ENCODE assay signal across 13 cellular contexts in genomic region chr6:89270951-89271721, GRCh38. TPM values are rescaled to one million over a fixed set of nuclear protein-coding genes. Genes with fewer than 3 reads are reported as not detected.
DNase-seq lines count a peak whose midpoint lies in the region; ATAC-seq and TF ChIP-seq lines count a peak whose summit lies in the region.
"Had no signal": no experiment of that assay in that cellular context is flagged by ENCODE, and none has a peak within 500 bp of the region (broad histone marks: within the 10 kb centered on the region; RNA-seq: fewer than 3 reads in every experiment).

No MANE protein-coding gene starts in this region.

- H3K9me3 Mint-ChIP-seq in activated B cell treated with CpG ODN at 0.5 μM for 24 hours: no peaks in the 10 kb centered on the region
- H3K9me3 Mint-ChIP-seq: CD4-positive, CD25-positive, alpha-beta regulatory T cell; nephron; T-helper 1 cell treated with Interleukin-12 subunit alpha and Interleukin-12 subunit beta and Interleukin-4 antibody, amounts not matched to agents 30 μg/mL and 1 μg/mL, for 36 hours had no signal

- CTCF ChIA-PET in GM10248 (lab: Yijun Ruan, JAX) (interaction anchor here (0.8 to 3.2 kb wide), 10 partner anchors 10 to 142 kb away, joined by 3 to 30 read pairs (median 4); no protein-coding TSS in a partner anchor), activated B cell treated with CpG ODN at 0.5 μM for 24 hours (lab: Charles Lee) (interaction anchor here (1.1 to 1.2 kb wide), 2 partner anchors 11 to 13 kb away, joined by 3 read pairs; no protein-coding TSS in a partner anchor)

- DNase-seq in GM10248 (ENCODE audit: extremely low spot score): peak; percentile 52
- peak; percentile 30 for DNase-seq in GM20000 (ENCODE audit: low spot score)
- no peak for DNase-seq in activated B cell treated with CpG ODN at 0.5 μM for 24 hours
- DNase-seq in activated CD4-positive, alpha-beta T cell treated with anti-CD3 and anti-CD28 coated beads for 4 hours: no peak
- no peak for DNase-seq in cerebellar nuclear complex (lab: John Stamatoyannopoulos, UW)
- no peak for DNase-seq in colonic mucosa
- no peak for DNase-seq in NCI-H2196 (lab: John Stamatoyannopoulos, UW; ENCODE audit: unreplicated experiment)
- DNase-seq: CD4-positive, CD25-positive, alpha-beta regulatory T cell; cortex of kidney had no signal

- no peaks in the 10 kb centered on the region for H3K27me3 ChIP-seq in colonic mucosa

- no peaks in the 10 kb centered on the region for H3K36me3 ChIP-seq in colonic mucosa
- H3K36me3 ChIP-seq: thoracic aorta had no signal

- H3K9me3 ChIP-seq in colonic mucosa: no peaks in the 10 kb centered on the region
- H3K9me3 ChIP-seq: thoracic aorta had no signal

- no peak overlapping the region for H3K4me3 ChIP-seq in colonic mucosa
- H3K4me3 ChIP-seq: thoracic aorta had no signal

- H3K27ac ChIP-seq in colonic mucosa: no peak overlapping the region
- H3K27ac ChIP-seq: thoracic aorta had no signal

- no peaks in the 10 kb centered on the region for H3K4me1 ChIP-seq in colonic mucosa

- H3K4me3 Mint-ChIP-seq in activated B cell treated with CpG ODN at 0.5 μM for 24 hours: peak overlapping the region; percentile 26
- H3K4me3 Mint-ChIP-seq: CD4-positive, CD25-positive, alpha-beta regulatory T cell; nephron; T-helper 1 cell treated with Interleukin-12 subunit alpha and Interleukin-12 subunit beta and Interleukin-4 antibody, amounts not matched to agents 30 μg/mL and 1 μg/mL, for 36 hours had no signal

- H3K4me1 Mint-ChIP-seq in activated B cell treated with CpG ODN at 0.5 μM for 24 hours: peaks cover 15% of the 10 kb centered on the region
- H3K4me1 Mint-ChIP-seq: nephron had no signal

- POLR2A ChIA-PET in GM10248 (lab: Yijun Ruan, JAX) (interaction anchor here (0.6 kb wide), 2 partner anchors 86 to 190 kb away, joined by 3 read pairs; partner anchors contain the start of gene PNRC1), activated B cell treated with CpG ODN at 0.5 μM for 24 hours (lab: Charles Lee) (interaction anchor here (0.6 kb wide), 1 partner anchor 32 kb away, joined by 3 read pairs; no protein-coding TSS in a partner anchor)

- no peak overlapping the region for H3K9ac ChIP-seq in colonic mucosa (ENCODE audit: low read depth in 2 of 2, low read length in 2 of 2)

- H3K27ac Mint-ChIP-seq in activated B cell treated with CpG ODN at 0.5 μM for 24 hours: no peak overlapping the region
- H3K27ac Mint-ChIP-seq: CD4-positive, CD25-positive, alpha-beta regulatory T cell; nephron; T-helper 1 cell treated with Interleukin-12 subunit alpha and Interleukin-12 subunit beta and Interleukin-4 antibody, amounts not matched to agents 30 μg/mL and 1 μg/mL, for 36 hours had no signal

- intact Hi-C loops in activated B cell treated with CpG ODN at 0.5 μM for 24 hours (cut with micrococcal nuclease): no loop called here
- intact Hi-C loops in colonic mucosa (cut with DNase I): no loop called here

- no peaks in the 10 kb centered on the region for H3K36me3 Mint-ChIP-seq in activated B cell treated with CpG ODN at 0.5 μM for 24 hours (ENCODE audit: low read depth)
- H3K36me3 Mint-ChIP-seq: CD4-positive, CD25-positive, alpha-beta regulatory T cell had no signal

- ATAC-seq in HG03280 (IDR thresholded peaks at IDR 0.05; ENCODE audit: unreplicated experiment) (peak; percentile 42), activated B cell treated with CpG ODN at 0.5 μM for 24 hours (ENCODE audit: low read depth) (no peak)

- no peaks in the 10 kb centered on the region for H3K27me3 Mint-ChIP-seq in activated B cell treated with CpG ODN at 0.5 μM for 24 hours
- H3K27me3 Mint-ChIP-seq: CD4-positive, CD25-positive, alpha-beta regulatory T cell had no signal

- TF ChIP-seq CTCF in GM10248 (IDR thresholded peaks at IDR 0.05; ENCODE audit: control extremely low read depth, extremely low read depth, low read depth, missing control alignments): no peak
- no peak for TF ChIP-seq CTCF in GM20000 (IDR thresholded peaks at IDR 0.05; ENCODE audit: extremely low read depth, missing control alignments)
- TF ChIP-seq CTCF in activated B cell treated with CpG ODN at 0.5 μM for 24 hours (IDR thresholded peaks at IDR 0.05): no peak
- no peak for TF ChIP-seq CTCF in colonic mucosa (IDR thresholded peaks at IDR 0.05)

RNA-seq across cellular contexts. Expression of gene GABRR2, which starts 44.0 kb away (rescaled TPM):
- total RNA-seq in activated B cell treated with CpG ODN at 0.5 μM for 24 hours (1.4 and 1.8 TPM in 2 replicates), colonic mucosa (under 1 TPM; 0.48 to 0.49 TPM)

RNA-seq across cellular contexts. Expression of gene GABRR1, which starts 54.0 kb away (rescaled TPM):
- not detected in 2 replicates for total RNA-seq in activated B cell treated with CpG ODN at 0.5 μM for 24 hours
- total RNA-seq in colonic mucosa: under 1 TPM in 1 of 2 donors, not detected in 1; 0.21 TPM
- total RNA-seq: CD4-positive, CD25-positive, alpha-beta regulatory T cell had no signal

Comparison
In these comparisons a context has a peak if more than half of its experiments do, and no peak if none do; other contexts are left out.
1. DNase-seq: peak in GM10248 (single experiment) and GM20000 (single experiment); none in activated B cell treated with CpG ODN at 0.5 μM for 24 hours (single experiment), activated CD4-positive, alpha-beta T cell treated with anti-CD3 and anti-CD28 coated beads for 4 hours (0 of 2), cerebellar nuclear complex (0 of 2), colonic mucosa (single experiment) and NCI-H2196 (single experiment).